ENCODE assay signal across 11 cellular contexts in genomic region chr6:148831064-148831463, GRCh38.
DNase-seq lines count a peak whose midpoint lies in the region; ATAC-seq lines count a peak whose summit lies in the region.
"Had no signal": no experiment of that assay in that cellular context is flagged by ENCODE, and none has a peak within 500 bp of the region (broad histone marks: within the 10 kb centered on the region; RNA-seq: fewer than 3 reads in every experiment).

No MANE protein-coding gene starts in this region.

- DNase-seq in EH (ENCODE audit: low read depth) (peak; percentile 34), germinal center (ENCODE audit: low spot score) (peak; percentile 18), retina (no peak), NCI-H1436 (lab: John Stamatoyannopoulos, UW) (no peak), superior temporal gyrus (ENCODE audit: extremely low spot score) (no peak)
- peak; percentile 34 for DNase-seq in activated CD4-positive, alpha-beta T cell treated with anti-CD3 and anti-CD28 coated beads for 48 hours
- DNase-seq: NCI-H1048 had no signal

- ATAC-seq in HG02759 (IDR thresholded peaks at IDR 0.05; ENCODE audit: unreplicated experiment) = peak; percentile 71
- no peak for ATAC-seq in GM18520 (IDR thresholded peaks at IDR 0.05; ENCODE audit: unreplicated experiment)
- ATAC-seq: left colon, Right ventricle myocardium inferior had no signal

Comparison
In these comparisons a context has a peak if more than half of its experiments do, and no peak if none do; other contexts are left out.
1. DNase-seq: peak in EH (single experiment), activated CD4-positive, alpha-beta T cell treated with anti-CD3 and anti-CD28 coated beads for 48 hours (single experiment) and germinal center (single experiment); none in retina (single experiment), NCI-H1436 (single experiment) and superior temporal gyrus (single experiment).